1 cellular context compared by ENCODE assay signal in the genomic region with DNA sequence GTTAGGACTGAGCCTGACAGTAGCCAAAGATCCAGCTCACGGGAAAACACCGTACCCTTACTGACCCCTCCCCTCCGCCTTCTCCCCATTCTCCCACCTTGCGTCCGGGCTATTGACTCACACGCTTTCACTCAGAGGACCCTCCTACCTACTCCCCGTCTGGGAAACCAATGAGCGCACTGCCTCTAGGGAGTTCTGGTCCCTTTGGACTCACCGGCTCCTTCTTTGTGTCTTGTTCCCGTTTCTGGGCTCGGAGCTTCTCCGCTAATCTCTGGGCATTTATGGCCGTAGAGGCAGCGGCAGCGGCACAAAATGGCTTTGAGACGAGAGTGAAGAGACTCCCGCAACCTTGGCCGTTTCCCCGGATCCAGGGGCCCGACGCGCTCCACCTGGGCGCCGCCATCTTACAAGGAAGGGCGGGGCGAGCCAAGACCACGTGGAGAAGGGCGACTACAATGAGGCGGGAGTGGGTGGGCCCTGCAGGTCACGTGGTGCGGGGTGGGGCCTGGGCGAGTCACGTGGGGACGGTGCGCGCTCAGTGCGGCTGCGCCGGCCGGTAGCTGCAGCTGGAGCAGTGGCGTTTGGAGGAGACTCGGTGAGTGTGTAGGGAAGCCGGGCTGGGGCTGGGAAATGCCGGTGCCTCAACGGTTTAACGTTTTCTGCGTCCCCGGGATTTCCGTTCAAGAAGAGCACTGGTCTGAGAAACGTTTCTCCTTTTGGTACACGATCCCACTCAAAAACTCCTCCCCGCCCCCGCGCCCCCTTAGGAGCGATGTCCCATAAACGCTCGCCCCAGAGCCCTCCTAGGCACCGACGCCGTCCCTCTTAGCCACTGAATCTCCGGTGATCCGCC.
TF ChIP-seq lines count a peak whose summit lies in the region.

TSS of gene FAM118B (plus strand) at position 547 of the 853 bp plus-strand sequence. CDS start 23,220 bp downstream, outside the sequence.
A gene with protein sequence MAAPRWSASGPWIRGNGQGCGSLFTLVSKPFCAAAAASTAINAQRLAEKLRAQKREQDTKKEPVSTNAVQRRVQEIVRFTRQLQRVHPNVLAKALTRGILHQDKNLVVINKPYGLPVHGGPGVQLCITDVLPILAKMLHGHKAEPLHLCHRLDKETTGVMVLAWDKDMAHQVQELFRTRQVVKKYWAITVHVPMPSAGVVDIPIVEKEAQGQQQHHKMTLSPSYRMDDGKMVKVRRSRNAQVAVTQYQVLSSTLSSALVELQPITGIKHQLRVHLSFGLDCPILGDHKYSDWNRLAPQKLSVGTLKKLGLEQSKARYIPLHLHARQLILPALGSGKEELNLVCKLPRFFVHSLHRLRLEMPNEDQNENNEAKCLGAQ (minus strand): TSS at position 415 of the 853 bp plus-strand sequence. CDS start 12 bp downstream, at position 403.

TF ChIP-seq in K562, 482 proteins besides CTCF, POLR2A, EP300 and RAD21 (continued from another document and continues in another):
- TF ChIP-seq, protein P1, sequence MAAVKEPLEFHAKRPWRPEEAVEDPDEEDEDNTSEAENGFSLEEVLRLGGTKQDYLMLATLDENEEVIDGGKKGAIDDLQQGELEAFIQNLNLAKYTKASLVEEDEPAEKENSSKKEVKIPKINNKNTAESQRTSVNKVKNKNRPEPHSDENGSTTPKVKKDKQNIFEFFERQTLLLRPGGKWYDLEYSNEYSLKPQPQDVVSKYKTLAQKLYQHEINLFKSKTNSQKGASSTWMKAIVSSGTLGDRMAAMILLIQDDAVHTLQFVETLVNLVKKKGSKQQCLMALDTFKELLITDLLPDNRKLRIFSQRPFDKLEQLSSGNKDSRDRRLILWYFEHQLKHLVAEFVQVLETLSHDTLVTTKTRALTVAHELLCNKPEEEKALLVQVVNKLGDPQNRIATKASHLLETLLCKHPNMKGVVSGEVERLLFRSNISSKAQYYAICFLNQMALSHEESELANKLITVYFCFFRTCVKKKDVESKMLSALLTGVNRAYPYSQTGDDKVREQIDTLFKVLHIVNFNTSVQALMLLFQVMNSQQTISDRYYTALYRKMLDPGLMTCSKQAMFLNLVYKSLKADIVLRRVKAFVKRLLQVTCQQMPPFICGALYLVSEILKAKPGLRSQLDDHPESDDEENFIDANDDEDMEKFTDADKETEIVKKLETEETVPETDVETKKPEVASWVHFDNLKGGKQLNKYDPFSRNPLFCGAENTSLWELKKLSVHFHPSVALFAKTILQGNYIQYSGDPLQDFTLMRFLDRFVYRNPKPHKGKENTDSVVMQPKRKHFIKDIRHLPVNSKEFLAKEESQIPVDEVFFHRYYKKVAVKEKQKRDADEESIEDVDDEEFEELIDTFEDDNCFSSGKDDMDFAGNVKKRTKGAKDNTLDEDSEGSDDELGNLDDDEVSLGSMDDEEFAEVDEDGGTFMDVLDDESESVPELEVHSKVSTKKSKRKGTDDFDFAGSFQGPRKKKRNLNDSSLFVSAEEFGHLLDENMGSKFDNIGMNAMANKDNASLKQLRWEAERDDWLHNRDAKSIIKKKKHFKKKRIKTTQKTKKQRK (IDR thresholded peaks at IDR 0.05; ENCODE audit: borderline replicate concordance, low read depth, low read length), result no peak
- TF ChIP-seq TBP (optimal IDR thresholded peaks at IDR 0.05; ENCODE audit: low read depth, low read length) (peak; percentile 94), ZNF561 (CRISPR knock-in tag; conservative IDR thresholded peaks at IDR 0.05) (no peak), ZNF41 (CRISPR knock-in tag; conservative IDR thresholded peaks at IDR 0.05) (no peak), ESRRB (CRISPR knock-in tag; IDR thresholded peaks at IDR 0.05; ENCODE audit: borderline replicate concordance) (no peak), BRD4 (IDR thresholded peaks at IDR 0.05) (no peak), CSDE1 (IDR thresholded peaks at IDR 0.05) (no peak), HMG20B (CRISPR knock-in tag; IDR thresholded peaks at IDR 0.05) (no peak), ZNF780A (CRISPR knock-in tag; IDR thresholded peaks at IDR 0.05) (no peak), SETDB1 (IDR thresholded peaks at IDR 0.05; ENCODE audit: low read length) (no peak), CHD1 (IDR thresholded peaks at IDR 0.05; ENCODE audit: low read length) (no peak), CBX8 (IDR thresholded peaks at IDR 0.05; ENCODE audit: borderline replicate concordance, extremely low read depth, low read depth, low read length, poor library complexity, severe bottlenecking) (no peak), ZNF174 (CRISPR knock-in tag; IDR thresholded peaks at IDR 0.05) (no peak), RFX1 (IDR thresholded peaks at IDR 0.05) (no peak), SMAD3 (CRISPR knock-in tag; conservative IDR thresholded peaks at IDR 0.05) (no peak), SIRT6 (IDR thresholded peaks at IDR 0.05; ENCODE audit: low read depth, low read length) (no peak), SMARCB1 (IDR thresholded peaks at IDR 0.05; ENCODE audit: insufficient read length, low read depth) (no peak), MCM3 (IDR thresholded peaks at IDR 0.05) (no peak), POLR2AphosphoS5 (IDR thresholded peaks at IDR 0.05; ENCODE audit: control insufficient read depth, insufficient read depth, low read depth, low read length) (peak; percentile 81), REST (CRISPR knock-in tag; IDR thresholded peaks at IDR 0.05; ENCODE audit: low read depth) (no peak), ZBTB9 (CRISPR knock-in tag; IDR thresholded peaks at IDR 0.05) (no peak), ELF4 (CRISPR knock-in tag; IDR thresholded peaks at IDR 0.05) (no peak), POLR3G (IDR thresholded peaks at IDR 0.05; ENCODE audit: extremely low read depth, insufficient read length, insufficient replicate concordance) (no peak), GABPA (tag; conservative IDR thresholded peaks at IDR 0.05; ENCODE audit: low read depth) (no peak), SREBF2 (CRISPR knock-in tag; IDR thresholded peaks at IDR 0.05) (peak; percentile 87; the same call in 1 of the 2 replicates), DPF2 (IDR thresholded peaks at IDR 0.05) (no peak; the same call in 1 of the 2 replicates), ILK (tag; IDR thresholded peaks at IDR 0.05; ENCODE audit: borderline replicate concordance, low read depth) (no peak), GABPB1 (CRISPR knock-in tag; IDR thresholded peaks at IDR 0.05) (0 out of 2 replicates have a peak, but pooled peaks have one; percentile 48), CBFA2T3 (IDR thresholded peaks at IDR 0.05) (no peak), PRPF4 (IDR thresholded peaks at IDR 0.05; ENCODE audit: insufficient read depth, low read depth, low read length, poor library complexity, severe bottlenecking) (no peak), HNRNPL (IDR thresholded peaks at IDR 0.05; ENCODE audit: low read depth, low read length) (no peak), MYC (IDR thresholded peaks at IDR 0.05; ENCODE audit: low read depth, low read length) (peak; percentile 98), MYC (CRISPR knock-in tag; IDR thresholded peaks at IDR 0.05; ENCODE audit: borderline replicate concordance, low read depth) (peak; percentile 98), LEF1 (IDR thresholded peaks at IDR 0.05) (peak; percentile 24; the same call in 1 of the 2 replicates), NR4A1 (CRISPR knock-in tag; IDR thresholded peaks at IDR 0.05) (no peak), NR4A1 (tag; IDR thresholded peaks at IDR 0.05) (no peak), CBX1 (IDR thresholded peaks at IDR 0.05; ENCODE audit: low read depth) (peak; percentile 72), ZNF212 (CRISPR knock-in tag; IDR thresholded peaks at IDR 0.05) (no peak), ZNF764 (CRISPR knock-in tag; IDR thresholded peaks at IDR 0.05; ENCODE audit: low read depth) (no peak), MEIS2 (IDR thresholded peaks at IDR 0.05; ENCODE audit: partially characterized antibody) (peak; percentile 71), ERF (CRISPR knock-in tag; IDR thresholded peaks at IDR 0.05) (no peak), NCOA2 (IDR thresholded peaks at IDR 0.05; ENCODE audit: partially characterized antibody in 2 of 2) (no peak), TRIM24 (IDR thresholded peaks at IDR 0.05) (no peak), ARHGAP35 (IDR thresholded peaks at IDR 0.05; ENCODE audit: partially characterized antibody) (no peak), ZNF551 (CRISPR knock-in tag; IDR thresholded peaks at IDR 0.05) (no peak), ZNF347 (CRISPR knock-in tag; IDR thresholded peaks at IDR 0.05; ENCODE audit: low read depth) (no peak), ZNF23 (CRISPR knock-in tag; IDR thresholded peaks at IDR 0.05) (no peak), CC2D1A (IDR thresholded peaks at IDR 0.05) (no peak), PTTG1 (tag; IDR thresholded peaks at IDR 0.05; ENCODE audit: low read depth) (no peak), RBM25 (IDR thresholded peaks at IDR 0.05; ENCODE audit: low read depth, low read length, severe bottlenecking) (no peak), ZNF583 (CRISPR knock-in tag; IDR thresholded peaks at IDR 0.05) (no peak)
- TF ChIP-seq, protein P2, sequence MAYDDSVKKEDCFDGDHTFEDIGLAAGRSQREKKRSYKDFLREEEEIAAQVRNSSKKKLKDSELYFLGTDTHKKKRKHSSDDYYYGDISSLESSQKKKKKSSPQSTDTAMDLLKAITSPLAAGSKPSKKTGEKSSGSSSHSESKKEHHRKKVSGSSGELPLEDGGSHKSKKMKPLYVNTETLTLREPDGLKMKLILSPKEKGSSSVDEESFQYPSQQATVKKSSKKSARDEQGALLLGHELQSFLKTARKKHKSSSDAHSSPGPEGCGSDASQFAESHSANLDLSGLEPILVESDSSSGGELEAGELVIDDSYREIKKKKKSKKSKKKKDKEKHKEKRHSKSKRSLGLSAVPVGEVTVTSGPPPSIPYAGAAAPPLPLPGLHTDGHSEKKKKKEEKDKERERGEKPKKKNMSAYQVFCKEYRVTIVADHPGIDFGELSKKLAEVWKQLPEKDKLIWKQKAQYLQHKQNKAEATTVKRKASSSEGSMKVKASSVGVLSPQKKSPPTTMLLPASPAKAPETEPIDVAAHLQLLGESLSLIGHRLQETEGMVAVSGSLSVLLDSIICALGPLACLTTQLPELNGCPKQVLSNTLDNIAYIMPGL (CRISPR knock-in tag; IDR thresholded peaks at IDR 0.05), result no peak
- TF ChIP-seq, protein P3, sequence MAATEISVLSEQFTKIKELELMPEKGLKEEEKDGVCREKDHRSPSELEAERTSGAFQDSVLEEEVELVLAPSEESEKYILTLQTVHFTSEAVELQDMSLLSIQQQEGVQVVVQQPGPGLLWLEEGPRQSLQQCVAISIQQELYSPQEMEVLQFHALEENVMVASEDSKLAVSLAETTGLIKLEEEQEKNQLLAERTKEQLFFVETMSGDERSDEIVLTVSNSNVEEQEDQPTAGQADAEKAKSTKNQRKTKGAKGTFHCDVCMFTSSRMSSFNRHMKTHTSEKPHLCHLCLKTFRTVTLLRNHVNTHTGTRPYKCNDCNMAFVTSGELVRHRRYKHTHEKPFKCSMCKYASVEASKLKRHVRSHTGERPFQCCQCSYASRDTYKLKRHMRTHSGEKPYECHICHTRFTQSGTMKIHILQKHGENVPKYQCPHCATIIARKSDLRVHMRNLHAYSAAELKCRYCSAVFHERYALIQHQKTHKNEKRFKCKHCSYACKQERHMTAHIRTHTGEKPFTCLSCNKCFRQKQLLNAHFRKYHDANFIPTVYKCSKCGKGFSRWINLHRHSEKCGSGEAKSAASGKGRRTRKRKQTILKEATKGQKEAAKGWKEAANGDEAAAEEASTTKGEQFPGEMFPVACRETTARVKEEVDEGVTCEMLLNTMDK (IDR thresholded peaks at IDR 0.05; ENCODE audit: borderline replicate concordance, insufficient read depth, low read depth, low read length, poor library complexity, severe bottlenecking), result no peak
- TF ChIP-seq, protein P4, sequence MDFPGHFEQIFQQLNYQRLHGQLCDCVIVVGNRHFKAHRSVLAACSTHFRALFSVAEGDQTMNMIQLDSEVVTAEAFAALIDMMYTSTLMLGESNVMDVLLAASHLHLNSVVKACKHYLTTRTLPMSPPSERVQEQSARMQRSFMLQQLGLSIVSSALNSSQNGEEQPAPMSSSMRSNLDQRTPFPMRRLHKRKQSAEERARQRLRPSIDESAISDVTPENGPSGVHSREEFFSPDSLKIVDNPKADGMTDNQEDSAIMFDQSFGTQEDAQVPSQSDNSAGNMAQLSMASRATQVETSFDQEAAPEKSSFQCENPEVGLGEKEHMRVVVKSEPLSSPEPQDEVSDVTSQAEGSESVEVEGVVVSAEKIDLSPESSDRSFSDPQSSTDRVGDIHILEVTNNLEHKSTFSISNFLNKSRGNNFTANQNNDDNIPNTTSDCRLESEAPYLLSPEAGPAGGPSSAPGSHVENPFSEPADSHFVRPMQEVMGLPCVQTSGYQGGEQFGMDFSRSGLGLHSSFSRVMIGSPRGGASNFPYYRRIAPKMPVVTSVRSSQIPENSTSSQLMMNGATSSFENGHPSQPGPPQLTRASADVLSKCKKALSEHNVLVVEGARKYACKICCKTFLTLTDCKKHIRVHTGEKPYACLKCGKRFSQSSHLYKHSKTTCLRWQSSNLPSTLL (IDR thresholded peaks at IDR 0.05), result no peak
